In genomic region chr6:27126046-27126814, GRCh38 we compare ENCODE assay signal across 9 cellular contexts.
DNase-seq lines count a peak whose midpoint lies in the region; ATAC-seq and TF ChIP-seq lines count a peak whose summit lies in the region.
"Had no signal": no experiment of that assay in that cellular context is flagged by ENCODE, and none has a peak within 500 bp of the region (broad histone marks: within the 10 kb centered on the region; RNA-seq: fewer than 3 reads in every experiment).

No MANE protein-coding gene starts in this region.

- no peak overlapping the region for H3K27ac ChIP-seq in CD8-positive, alpha-beta T cell (ENCODE audit: low read depth, low read length)
- H3K27ac ChIP-seq in KOPT-K1 (ENCODE audit: low read depth, low read length, poor library complexity, severe bottlenecking) (peak overlapping the region; percentile 98), psoas muscle (no peak overlapping the region)

- DNase-seq in CD8-positive, alpha-beta T cell: no peak
- DNase-seq in central memory CD8-positive, alpha-beta T cell (ENCODE audit: low spot score in 2 of 2): no peak
- DNase-seq in psoas muscle (no peak), GM13977 (ENCODE audit: low spot score) (no peak), NCI-H1048 (lab: John Stamatoyannopoulos, UW) (no peak), NCI-H510A treated with DMSO at 0.1 percent for 48 hours (lab: John Stamatoyannopoulos, UW) (no peak), SKM-1 treated with dmso at 0.1 percent for 144 hours (lab: John Stamatoyannopoulos, UW; ENCODE audit: unreplicated experiment) (no peak)
- DNase-seq: NCI-H2029 had no signal

- CTCF ChIA-PET in CD8-positive, alpha-beta T cell (lab: Charles Lee): interaction anchor here (1.0 to 2.6 kb wide), 13 partner anchors 9 to 774 kb away, joined by 3 to 49 read pairs (median 4); a partner anchor contains a TSS

- H3K4me3 Mint-ChIP-seq in CD8-positive, alpha-beta T cell: peak overlapping the region; percentile 71
- H3K4me3 Mint-ChIP-seq in central memory CD8-positive, alpha-beta T cell: peak overlapping the region; percentile 64

- 96 to 98% (median 97%) methylated on average over 6 of the region's 6 CpGs for WGBS in psoas muscle, 3 donors

- in situ Hi-C loops in GM13977 (cut with MboI; ENCODE audit: low pct_unique_long_range_greater_than_20kb, low sequenced_read_pairs, unreplicated experiment): no loop called here

- POLR2A ChIA-PET in CD8-positive, alpha-beta T cell (lab: Charles Lee): interaction anchor here (0.6 to 2.2 kb wide), 5 partner anchors 20 to 767 kb away, joined by 3 to 23 read pairs (median 3); a partner anchor contains a TSS

- intact Hi-C loops in CD8-positive, alpha-beta T cell (cut with DNase I, micrococcal nuclease): loop anchor here in 1 of 2 experiments (1.0 kb wide), 1 partner anchor 670 kb away; no protein-coding TSS in a partner anchor
- intact Hi-C loops in psoas muscle (cut with DNase I): loop anchor here in 1 of 2 donors (5.0 kb wide), 1 partner anchor 766 kb away; a partner anchor contains a TSS

- H3K4me3 ChIP-seq in CD8-positive, alpha-beta T cell (ENCODE audit: low read depth, low read length): peak overlapping the region; percentile 24
- H3K4me3 ChIP-seq in psoas muscle: peak overlapping the region; percentile 57

- no peak for ATAC-seq in CD8-positive, alpha-beta T cell
- no peak for ATAC-seq in central memory CD8-positive, alpha-beta T cell (replicated peaks; ENCODE audit: extremely low read depth, poor library complexity, severe bottlenecking)
- ATAC-seq in psoas muscle: no peak

- no peaks in the 10 kb centered on the region for H3K36me3 ChIP-seq in CD8-positive, alpha-beta T cell (ENCODE audit: insufficient read depth, low read length)
- no peaks in the 10 kb centered on the region for H3K36me3 ChIP-seq in KOPT-K1 (ENCODE audit: insufficient read depth, low read length)
- peaks cover 0 to 17% of the 10 kb centered on the region in 2 donors for H3K36me3 ChIP-seq in psoas muscle (ENCODE audit: insufficient read depth in 1 of 2, low read depth in 1 of 2)

- H3K27me3 ChIP-seq in CD8-positive, alpha-beta T cell (ENCODE audit: insufficient read depth, low read length): no peaks in the 10 kb centered on the region
- no peaks in the 10 kb centered on the region for H3K27me3 ChIP-seq in psoas muscle (ENCODE audit: insufficient read depth in 3 of 3, low read length in 2 of 3)

- H3K9me3 ChIP-seq in CD8-positive, alpha-beta T cell (ENCODE audit: low read length): no peaks in the 10 kb centered on the region
- H3K9me3 ChIP-seq in KOPT-K1 (ENCODE audit: insufficient read depth, low read length, poor library complexity, severe bottlenecking) (no peaks in the 10 kb centered on the region), psoas muscle (no peaks in the 10 kb centered on the region)

- peak overlapping the region; percentile 77 for H3K27ac Mint-ChIP-seq in CD8-positive, alpha-beta T cell
- H3K27ac Mint-ChIP-seq in central memory CD8-positive, alpha-beta T cell (ENCODE audit: low read depth): peak overlapping the region; percentile 75

- no peak for TF ChIP-seq CTCF in CD8-positive, alpha-beta T cell (IDR thresholded peaks at IDR 0.05)
- TF ChIP-seq CTCF in psoas muscle (IDR thresholded peaks at IDR 0.05) (no peak), GM13977 (IDR thresholded peaks at IDR 0.05; ENCODE audit: extremely low read depth, insufficient read depth, missing control alignments) (no peak)

- peaks cover 13% of the 10 kb centered on the region for H3K4me1 ChIP-seq in CD8-positive, alpha-beta T cell (ENCODE audit: insufficient read depth, low read length)
- no peaks in the 10 kb centered on the region for H3K4me1 ChIP-seq in psoas muscle

- peaks cover 15% of the 10 kb centered on the region for H3K4me1 Mint-ChIP-seq in CD8-positive, alpha-beta T cell (ENCODE audit: low read depth)
- H3K4me1 Mint-ChIP-seq in central memory CD8-positive, alpha-beta T cell: peaks cover 10% of the 10 kb centered on the region

- no peaks in the 10 kb centered on the region for H3K27me3 Mint-ChIP-seq in CD8-positive, alpha-beta T cell (ENCODE audit: low read depth)
- H3K27me3 Mint-ChIP-seq in central memory CD8-positive, alpha-beta T cell: no peaks in the 10 kb centered on the region

- no peaks in the 10 kb centered on the region for H3K9me3 Mint-ChIP-seq in CD8-positive, alpha-beta T cell
- no peaks in the 10 kb centered on the region for H3K9me3 Mint-ChIP-seq in central memory CD8-positive, alpha-beta T cell

- H3K36me3 Mint-ChIP-seq in CD8-positive, alpha-beta T cell: no peaks in the 10 kb centered on the region
- H3K36me3 Mint-ChIP-seq in central memory CD8-positive, alpha-beta T cell (ENCODE audit: insufficient read depth): peaks cover 1% of the 10 kb centered on the region
